ENCODE assay signal across 8 cellular contexts in the genomic region with DNA sequence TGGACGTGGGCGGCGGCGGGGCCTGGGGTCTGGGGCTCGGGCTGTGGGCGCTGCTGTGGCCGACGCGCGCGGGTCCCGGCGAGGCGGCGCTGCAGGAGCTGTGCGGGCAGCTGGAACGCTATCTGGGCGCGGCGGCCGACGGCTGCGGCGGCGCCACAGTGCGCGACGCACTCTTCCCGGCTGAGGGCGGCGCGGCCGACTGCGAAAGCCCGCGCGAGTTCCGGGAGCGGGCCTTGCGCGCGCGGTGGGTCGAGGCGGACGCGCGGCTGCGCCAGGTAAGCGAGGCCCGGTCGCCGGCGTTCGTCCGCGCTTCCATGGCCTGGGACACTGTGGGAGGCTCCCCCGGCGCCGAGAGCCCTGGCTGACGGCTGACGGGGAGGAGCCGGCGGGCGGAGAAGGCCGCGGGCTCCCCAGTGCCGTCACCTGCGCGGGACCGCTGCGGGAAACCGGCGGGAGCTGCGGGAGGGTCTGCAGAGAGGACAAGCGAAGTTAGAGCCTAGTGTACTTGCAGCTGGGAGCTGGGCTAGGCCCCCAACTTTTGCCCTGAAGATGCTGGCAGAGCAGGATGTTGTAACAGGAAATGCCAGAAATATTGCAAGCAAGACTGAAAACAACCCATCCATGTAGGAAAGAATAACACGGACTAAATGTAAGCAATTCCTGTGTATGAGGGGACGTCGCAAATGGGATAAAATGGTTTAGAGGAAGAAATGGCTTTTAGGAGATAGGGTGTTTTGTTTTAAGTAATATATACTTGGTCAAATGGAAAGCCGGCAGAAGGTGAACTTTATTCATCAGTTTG. TPM values are rescaled to one million over a fixed set of nuclear protein-coding genes. Genes with fewer than 3 reads are reported as not detected.
DNase-seq lines count a peak whose midpoint lies in the region; ATAC-seq, FAIRE-seq and TF ChIP-seq lines count a peak whose summit lies in the region.

No MANE protein-coding gene starts in this region.

- no peak overlapping the region for H2BK20ac ChIP-seq in H1 (ENCODE audit: low read length)

- H4K20me1 ChIP-seq in H1 (replicated peaks in 1 of 2; ENCODE audit: control insufficient read depth in 1 of 2, insufficient read depth in 2 of 2, low read length in 2 of 2), result no peaks in the 10 kb centered on the region

- TF ChIP-seq CTCF in H1 (IDR thresholded peaks at IDR 0.05; ENCODE audit: control extremely low read depth in 1 of 3, insufficient read depth in 1 of 3, low read depth in 1 of 3, low read length in 3 of 3), result no peak
- no peak for TF ChIP-seq CTCF in mucosa of descending colon (IDR thresholded peaks at IDR 0.05)
- no peak for TF ChIP-seq CTCF in thyroid gland (IDR thresholded peaks at IDR 0.05)

- no peak for FAIRE-seq in H1 (lab: Jason Lieb, UNC)

- H3K9me3 ChIP-seq in H1 (ENCODE audit: insufficient read depth in 2 of 2, low read depth in 1 of 2, low read length in 1 of 2) (no peaks in the 10 kb centered on the region), mucosa of descending colon (no peaks in the 10 kb centered on the region), thyroid gland (no peaks in the 10 kb centered on the region)

- peaks cover 0 to 3% (median 0%) of the 10 kb centered on the region in 4 experiments; a peak in 1 of 8 replicates for H3K36me3 ChIP-seq in H1 (ENCODE audit: control insufficient read depth in 2 of 4, insufficient read depth in 4 of 4, low read length in 3 of 4)
- H3K36me3 ChIP-seq in mucosa of descending colon (ENCODE audit: low read depth), result peaks cover 4% of the 10 kb centered on the region
- peaks cover 0 to 9% of the 10 kb centered on the region in 2 donors for H3K36me3 ChIP-seq in thyroid gland

- H3K27me3 ChIP-seq in H1 (replicated peaks in 1 of 4; ENCODE audit: control insufficient read depth in 3 of 4, extremely low read depth in 1 of 4, insufficient read depth in 3 of 4, low read length in 3 of 4), result no peaks in the 10 kb centered on the region
- H3K27me3 ChIP-seq in thyroid gland, result no peaks in the 10 kb centered on the region

- ATAC-seq in GM21786 (IDR thresholded peaks at IDR 0.05; ENCODE audit: unreplicated experiment), result peak; percentile 7
- ATAC-seq in activated CD4-positive, alpha-beta T cell treated with anti-CD3 and anti-CD28 coated beads for 36 hours, result peak; percentile 13
- peak; percentile 59 for ATAC-seq in mucosa of descending colon

- H3K9me3 Mint-ChIP-seq in activated CD4-positive, alpha-beta T cell treated with anti-CD3 and anti-CD28 coated beads for 36 hours (ENCODE audit: low read depth), result no peaks in the 10 kb centered on the region

- H3K4me1 ChIP-seq in H1 (replicated peaks in 1 of 4; ENCODE audit: control insufficient read depth in 3 of 4, insufficient read depth in 4 of 4, low read length in 3 of 4) (peaks cover 0 to 6% (median 0%) of the 10 kb centered on the region in 4 experiments; a peak in 2 of 7 replicates), mucosa of descending colon (ENCODE audit: low read depth) (peaks cover 3% of the 10 kb centered on the region), thyroid gland (peaks cover 11 to 33% of the 10 kb centered on the region in 2 donors)

- in situ Hi-C loops in G401 (cut with HindIII; ENCODE audit: low sequenced_read_pairs), result no loop called here

- H3K27ac ChIP-seq in H1 (ENCODE audit: low read depth, low read length), result no peak overlapping the region
- H3K27ac ChIP-seq in thyroid gland, result peak overlapping the region; percentile 99 to 100 (median 100)

- H4K91ac ChIP-seq in H1 (replicated peaks; ENCODE audit: insufficient read length, low read length), result no peak overlapping the region

- H3K79me2 ChIP-seq in H1 (ENCODE audit: control insufficient read depth in 1 of 2, insufficient read depth in 2 of 2, low read length in 2 of 2), result no peaks in the 10 kb centered on the region

- H3K18ac ChIP-seq in H1 (ENCODE audit: extremely low read depth, low read length), result no peak overlapping the region

- POLR2A ChIA-PET in activated CD4-positive, alpha-beta T cell treated with anti-CD3 and anti-CD28 coated beads for 36 hours (lab: Charles Lee), result interaction anchor here (0.9 kb wide), 1 partner anchor 270 kb away, joined by 3 read pairs; the partner anchor contains the start of gene RPS17
- POLR2A ChIA-PET in H1 (lab: Charles Lee; ENCODE audit: partially characterized antibody), result interaction anchor here (0.6 to 1.9 kb wide), 4 partner anchors 27 to 1252 kb away, joined by 3 to 7 read pairs (median 3); partner anchors contain the start of gene RPS17

- no peaks in the 10 kb centered on the region for H3K27me3 Mint-ChIP-seq in activated CD4-positive, alpha-beta T cell treated with anti-CD3 and anti-CD28 coated beads for 36 hours

- H2BK12ac ChIP-seq in H1 (ENCODE audit: low read depth, low read length), result no peak overlapping the region

- 1% methylated on average over 61 of the region's 80 CpGs; no CpG with 5 or more reads in 1 of the 2 experiments for WGBS in H1 (ENCODE audit: extremely low coverage in 1 of 2, insufficient coverage in 1 of 2, insufficient read length in 1 of 2, insufficient replicate concordance in 2 of 2, low coverage in 1 of 2, low lambda C conversion rate in 2 of 2, missing lambda C conversion rate in 1 of 2), 2 experiments
- 0 to 2% methylated on average over 15 to 27 of the region's 80 CpGs for WGBS in thyroid gland, 2 donors

- H2BK120ac ChIP-seq in H1 (replicated peaks; ENCODE audit: low read depth, low read length), result no peak overlapping the region

- no peak overlapping the region for H3K56ac ChIP-seq in H1 (replicated peaks; ENCODE audit: insufficient read length, low read depth, low read length)

- H2AK5ac ChIP-seq in H1 (ENCODE audit: low read depth, low read length), result no peak overlapping the region

- H3K4me3 Mint-ChIP-seq in activated CD4-positive, alpha-beta T cell treated with anti-CD3 and anti-CD28 coated beads for 36 hours, result peak overlapping the region; percentile 89

- H3K9ac ChIP-seq in H1 (replicated peaks in 1 of 4; ENCODE audit: extremely low read depth in 1 of 4, low read depth in 3 of 4, low read length in 3 of 4), result peak overlapping the region in 3 of 4 experiments; percentile 55 to 76 (median 73); a peak in 6 of 7 replicates

- no peak for TF ChIP-seq RAD21 in H1 (IDR thresholded peaks at IDR 0.05 in 1 of 2, conservative IDR thresholded peaks at IDR 0.05 in 1 of 2; ENCODE audit: low read depth in 2 of 2, low read length in 2 of 2)

- no peak overlapping the region for H3K14ac ChIP-seq in H1 (ENCODE audit: insufficient read length)

- TF ChIP-seq POLR2A in H1 (IDR thresholded peaks at IDR 0.05; ENCODE audit: control extremely low read depth in 1 of 2, low read depth in 2 of 2, low read length in 2 of 2) (no peak), thyroid gland (IDR thresholded peaks at IDR 0.05) (no peak)

- peak; percentile 29 for DNase-seq in G401 (ENCODE audit: low spot score)
- peak; percentile 48 for DNase-seq in LoVo (ENCODE audit: low spot score)
- peak; percentile 54 for DNase-seq in activated CD4-positive, alpha-beta T cell treated with anti-CD3 and anti-CD28 coated beads for 36 hours
- peak in 1 of 2 experiments; percentile 69 for DNase-seq in H1 (ENCODE audit: low read depth in 1 of 2, low spot score in 2 of 2)
- DNase-seq in mucosa of descending colon, result peak; percentile 30 to 68 (median 65)
- peak; percentile 46 to 58 for DNase-seq in thyroid gland
- no peak for DNase-seq in GM19240 (ENCODE audit: insufficient read length, low spot score)

- H3K27ac Mint-ChIP-seq in activated CD4-positive, alpha-beta T cell treated with anti-CD3 and anti-CD28 coated beads for 36 hours, result peak overlapping the region; percentile 86

- intact Hi-C loops in activated CD4-positive, alpha-beta T cell treated with anti-CD3 and anti-CD28 coated beads for 36 hours (cut with DNase I, micrococcal nuclease), result loop anchor here (2.0 to 10.0 kb wide), 6 partner anchors 141 to 763 kb away; partner anchors contain the start of genes BTBD1 (in 1 of the 2), HDGFL3 (in 1 of the 2) and MEX3B (in 1 of the 2)
- intact Hi-C loops in mucosa of descending colon (cut with DNase I, micrococcal nuclease), result no loop called here
- intact Hi-C loops in thyroid gland (cut with DNase I), result no loop called here

- H3K4ac ChIP-seq in H1 (replicated peaks; ENCODE audit: insufficient read length, low read depth, low read length), result no peak overlapping the region

- H3K4me3 ChIP-seq in H1 (ENCODE audit: extremely low read depth in 1 of 4, insufficient read depth in 2 of 4, low read depth in 3 of 4, low read length in 4 of 4), result peak overlapping the region; percentile 50 to 90 (median 78)
- peak overlapping the region; percentile 88 for H3K4me3 ChIP-seq in mucosa of descending colon
- peak overlapping the region; percentile 53 to 88 (median 81) for H3K4me3 ChIP-seq in thyroid gland (replicated peaks in 1 of 3)

- no peak overlapping the region for H4K5ac ChIP-seq in H1 (ENCODE audit: insufficient read length, low read depth, low read length)

- H3K4me1 Mint-ChIP-seq in activated CD4-positive, alpha-beta T cell treated with anti-CD3 and anti-CD28 coated beads for 36 hours, result peaks cover 36% of the 10 kb centered on the region

- peak overlapping the region; percentile 99; the same call in 1 of the 2 replicates for H2AFZ ChIP-seq in H1 (ENCODE audit: low read length)

- peak overlapping the region; percentile 88 to 97 for H3K4me2 ChIP-seq in H1 (ENCODE audit: insufficient read depth in 1 of 2, low read depth in 2 of 2, low read length in 2 of 2)

- no peak overlapping the region for H4K8ac ChIP-seq in H1 (ENCODE audit: extremely low read depth, insufficient read depth, low read length)

- no peak overlapping the region for H2BK5ac ChIP-seq in H1 (ENCODE audit: low read depth, low read length)

- peaks cover 21% of the 10 kb centered on the region for H3K36me3 Mint-ChIP-seq in activated CD4-positive, alpha-beta T cell treated with anti-CD3 and anti-CD28 coated beads for 36 hours (ENCODE audit: low read depth)

- no peak overlapping the region for H3K23ac ChIP-seq in H1 (ENCODE audit: insufficient read length)

- no peak overlapping the region for H2BK15ac ChIP-seq in H1 (ENCODE audit: low read length)

- H3K79me1 ChIP-seq in H1 (ENCODE audit: low read depth, low read length), result no peaks in the 10 kb centered on the region

- no peak for TF ChIP-seq EP300 in H1 (IDR thresholded peaks at IDR 0.05; ENCODE audit: borderline replicate concordance in 1 of 2, low read depth in 2 of 2, low read length in 2 of 2)

- CTCF ChIA-PET in activated CD4-positive, alpha-beta T cell treated with anti-CD3 and anti-CD28 coated beads for 36 hours (lab: Charles Lee), result interaction anchor here (0.8 to 2.6 kb wide), 7 partner anchors 23 to 270 kb away, joined by 3 to 8 read pairs (median 4); partner anchors contain the start of gene RPS17
- CTCF ChIA-PET in H1 (lab: Charles Lee; ENCODE audit: partially characterized antibody), result interaction anchor here (0.8 to 2.3 kb wide), 10 partner anchors 8 to 280 kb away, joined by 3 to 8 read pairs (median 4); no protein-coding TSS in a partner anchor

- H3K23me2 ChIP-seq in H1 (ENCODE audit: low read depth, low read length), result peaks cover 5% of the 10 kb centered on the region; the same call in 1 of the 2 replicates

RNA-seq across cellular contexts. Expression of gene WHAMM, which starts 0.8 kb away (rescaled TPM):
- total RNA-seq in G401 (2014; rRNA removed; shearing (Covaris generic)), result 6.7 and 8.2 TPM in 2 replicates
- 1 to 10 TPM; 3.4 to 4.0 TPM for total RNA-seq in activated CD4-positive, alpha-beta T cell treated with anti-CD3 and anti-CD28 coated beads for 36 hours
- 3.0 and 3.3 TPM in 2 replicates for total RNA-seq in H1 (2021; fragmentation: NEBNext Ultra II Directional; extraction: Animal tissue kit (Norgen Biotek cat#: 25700))
- polyA plus RNA-seq in H1 (2011; rRNA removed), result 1.1 and 1.3 TPM in 2 replicates
- polyA plus RNA-seq in H1 (2011; cell fraction: cytosol; rRNA removed), result 1.1 TPM
- polyA plus RNA-seq in H1 (2011; cell fraction: nucleus; rRNA removed), result 1.7 TPM
- 1.1 to 1.5 TPM (median 1.5 TPM) in 4 replicates for polyA plus RNA-seq in H1 (2012, experiment 1 of 2)
- 0.47 TPM for polyA plus RNA-seq in H1 (2012, experiment 2 of 2)
- polyA plus RNA-seq in H1 (2013, experiment 1 of 2), result 3.2 TPM
- polyA plus RNA-seq in H1 (2013, experiment 2 of 2), result 3.4 TPM
- polyA minus RNA-seq in H1 (2011; rRNA and poly(A)+ RNA removed), result 0.22 and 0.44 TPM in 2 replicates
- polyA minus RNA-seq in H1 (2011; cell fraction: cytosol; rRNA and poly(A)+ RNA removed), result 0.59 TPM
- 0.90 TPM for polyA minus RNA-seq in H1 (2011; cell fraction: nucleus; rRNA and poly(A)+ RNA removed)
- 10 to 100 TPM; 10.8 to 13.2 (median 11.4) TPM for total RNA-seq in mucosa of descending colon
- total RNA-seq in thyroid gland, result 10 to 100 TPM in 3 of 4 donors, 1 to 10 TPM in 1; 8.8 to 12.2 (median 11.8) TPM

RNA-seq across cellular contexts. Expression of gene FSD2, which starts 4.4 kb away (rescaled TPM):
- total RNA-seq in G401 (2014; rRNA removed; shearing (Covaris generic)), result not detected in 2 replicates
- not detected for total RNA-seq in activated CD4-positive, alpha-beta T cell treated with anti-CD3 and anti-CD28 coated beads for 36 hours
- total RNA-seq in H1 (2021; fragmentation: NEBNext Ultra II Directional; extraction: Animal tissue kit (Norgen Biotek cat#: 25700)), result not detected in 2 replicates
- 0.02 TPM in 2 replicates for polyA plus RNA-seq in H1 (2011; rRNA removed)
- polyA plus RNA-seq in H1 (2011; cell fraction: cytosol; rRNA removed), result 0.03 TPM
- polyA plus RNA-seq in H1 (2011; cell fraction: nucleus; rRNA removed), result 0.01 TPM
- polyA plus RNA-seq in H1 (2012, experiment 1 of 2), result 0.08 to 0.10 TPM in 2 of 4 replicates, not detected in the others
- not detected for polyA plus RNA-seq in H1 (2012, experiment 2 of 2)
- 0.02 TPM for polyA plus RNA-seq in H1 (2013, experiment 1 of 2)
- polyA plus RNA-seq in H1 (2013, experiment 2 of 2), result 0.02 TPM
- 0.03 TPM in 1 of 2 replicates, not detected in the other for polyA minus RNA-seq in H1 (2011; rRNA and poly(A)+ RNA removed)
- not detected for polyA minus RNA-seq in H1 (2011; cell fraction: cytosol; rRNA and poly(A)+ RNA removed)
- not detected for polyA minus RNA-seq in H1 (2011; cell fraction: nucleus; rRNA and poly(A)+ RNA removed)
- total RNA-seq in mucosa of descending colon, result not detected
- 1 to 10 TPM in 1 of 4 donors, under 1 TPM in 3; 0.13 to 1.6 (median 0.69) TPM for total RNA-seq in thyroid gland

Comparison
In these comparisons a context has a peak if more than half of its experiments do, and no peak if none do; other contexts are left out.
1. ATAC-seq: peak in every context shown above with its lines; median percentile 59 in mucosa of descending colon; 13 in activated CD4-positive, alpha-beta T cell treated with anti-CD3 and anti-CD28 coated beads for 36 hours; 7 in GM21786.
2. intact Hi-C loops: an anchor here in activated CD4-positive, alpha-beta T cell treated with anti-CD3 and anti-CD28 coated beads for 36 hours (2.0 to 10.0 kb wide); none called in mucosa of descending colon and thyroid gland.